Comparison of ENCODE assay signal across 33 cellular contexts in genomic region chr16:71402674-71403073, GRCh38. TPM values are rescaled to one million over a fixed set of nuclear protein-coding genes. Genes with fewer than 3 reads are reported as not detected.
DNase-seq lines count a peak whose midpoint lies in the region; ATAC-seq, FAIRE-seq and TF ChIP-seq lines count a peak whose summit lies in the region.
"Had no signal": no experiment of that assay in that cellular context is flagged by ENCODE, and none has a peak within 500 bp of the region (broad histone marks: within the 10 kb centered on the region; RNA-seq: fewer than 3 reads in every experiment).

No MANE protein-coding gene starts in this region.

- H2BK12ac ChIP-seq in H1 (ENCODE audit: low read depth, low read length) = peak overlapping the region; percentile 94; the same call in 1 of the 2 replicates
- H2BK12ac ChIP-seq in neuronal stem cell (ENCODE audit: low read length) = no peak overlapping the region

- no peak for DNase-seq in HepG2 (ENCODE audit: low spot score)
- DNase-seq in right lobe of liver = no peak
- DNase-seq in H1 (ENCODE audit: low read depth in 1 of 2, low spot score in 2 of 2) = no peak
- no peak for DNase-seq in neuronal stem cell (ENCODE audit: low spot score)
- DNase-seq in type B pancreatic cell (ENCODE audit: extremely low spot score, unreplicated experiment) = no peak
- DNase-seq in Right ventricle myocardium inferior (ENCODE audit: missing footprints) = no peak
- DNase-seq in KBM-7 = no peak
- DNase-seq: 8988T; ACHN; BE2C; C1 segment of cervical spinal cord; CD4-positive, alpha-beta memory T cell; CD4-positive, CD25-positive, alpha-beta regulatory T cell; CD8-positive, alpha-beta memory T cell; COR-L47; DMS 273 treated with DMSO at 0.1 percent for 48 hours; DMS153; DMS53; DMS79; DND-41; EL; GDM1 had no signal

- TF ChIP-seq CTCF in HepG2 (CRISPR knock-in tag; IDR thresholded peaks at IDR 0.05) (no peak), right lobe of liver (IDR thresholded peaks at IDR 0.05) (no peak), H1 (IDR thresholded peaks at IDR 0.05; ENCODE audit: control extremely low read depth in 1 of 3, insufficient read depth in 1 of 3, low read depth in 1 of 3, low read length in 3 of 3) (no peak), type B pancreatic cell (conservative IDR thresholded peaks at IDR 0.05) (no peak)

- H3K4me2 ChIP-seq in HepG2 (ENCODE audit: low read depth, low read length) (no peak overlapping the region), H1 (ENCODE audit: insufficient read depth in 1 of 2, low read depth in 2 of 2, low read length in 2 of 2) (peak overlapping the region in 1 of 2 experiments; percentile 46; a peak in 1 of 4 replicates), neuronal stem cell (ENCODE audit: insufficient read depth, low read length, poor library complexity, severe bottlenecking) (no peak overlapping the region)
- H3K4me2 ChIP-seq: BLaER1 had no signal

- H3K79me2 ChIP-seq in HepG2 (ENCODE audit: insufficient read depth, low read length) = no peaks in the 10 kb centered on the region
- no peaks in the 10 kb centered on the region for H3K79me2 ChIP-seq in H1 (ENCODE audit: control insufficient read depth in 1 of 2, insufficient read depth in 2 of 2, low read length in 2 of 2)

- no peak overlapping the region for H3K9ac ChIP-seq in HepG2 (ENCODE audit: insufficient read depth, low read depth, low read length)
- no peak overlapping the region for H3K9ac ChIP-seq in H1 (replicated peaks in 1 of 4; ENCODE audit: extremely low read depth in 1 of 4, low read depth in 3 of 4, low read length in 3 of 4)
- no peak overlapping the region for H3K9ac ChIP-seq in neuronal stem cell (ENCODE audit: low read depth, low read length, poor library complexity)
- H3K9ac ChIP-seq: BLaER1 had no signal

- CTCF ChIA-PET in HepG2 (lab: Yijun Ruan, JAX; ENCODE audit: low intra/inter-chr PET ratio, low total read pairs) (no interaction called here), H1 (lab: Charles Lee; ENCODE audit: partially characterized antibody) (interaction anchor here (2.4 kb wide), 1 partner anchor 10 kb away, joined by 17 read pairs; no protein-coding TSS in a partner anchor)

- FAIRE-seq in HepG2 (lab: Jason Lieb, UNC) (no peak), H1 (lab: Jason Lieb, UNC) (no peak)
- FAIRE-seq: A204.1, GM12878, GM12892, GM18507 had no signal

- H3K4me3 ChIP-seq in HepG2 (replicated peaks in 1 of 3; ENCODE audit: insufficient read depth in 1 of 3, low read depth in 2 of 3, low read length in 3 of 3) (no peak overlapping the region), right lobe of liver (no peak overlapping the region), H1 (ENCODE audit: extremely low read depth in 1 of 4, insufficient read depth in 2 of 4, low read depth in 3 of 4, low read length in 4 of 4) (no peak overlapping the region), neuronal stem cell (ENCODE audit: low read length in 2 of 2) (no peak overlapping the region)
- H3K4me3 ChIP-seq: BLaER1, GM12878 had no signal

- H2BK5ac ChIP-seq in H1 (ENCODE audit: low read depth, low read length) (peak overlapping the region; percentile 92; the same call in 1 of the 2 replicates), neuronal stem cell (ENCODE audit: low read length) (peak overlapping the region; percentile 40)

- peak overlapping the region; percentile 66; the same call in 1 of the 2 replicates for H2BK15ac ChIP-seq in H1 (ENCODE audit: low read length)
- H2BK15ac ChIP-seq in neuronal stem cell (ENCODE audit: low read length) = no peak overlapping the region

- intact Hi-C loops in HepG2 (cut with micrococcal nuclease; ENCODE audit: unreplicated experiment) (no loop called here), right lobe of liver (cut with DNase I) (no loop called here), Right ventricle myocardium inferior (cut with DNase I) (no loop called here)

- H4K20me1 ChIP-seq in HepG2 (ENCODE audit: insufficient read depth, low read length) (no peaks in the 10 kb centered on the region), H1 (replicated peaks in 1 of 2; ENCODE audit: control insufficient read depth in 1 of 2, insufficient read depth in 2 of 2, low read length in 2 of 2) (no peaks in the 10 kb centered on the region)
- H4K20me1 ChIP-seq: BLaER1 had no signal

- no peaks in the 10 kb centered on the region for H3K23me2 ChIP-seq in H1 (ENCODE audit: low read depth, low read length)

- H2BK20ac ChIP-seq in H1 (ENCODE audit: low read length) = no peak overlapping the region

- peaks cover 8 to 70% of the 10 kb centered on the region in 2 experiments for H3K27me3 ChIP-seq in HepG2 (ENCODE audit: control insufficient read depth in 1 of 2, insufficient read depth in 2 of 2, low read length in 2 of 2)
- H3K27me3 ChIP-seq in right lobe of liver = no peaks in the 10 kb centered on the region
- no peaks in the 10 kb centered on the region for H3K27me3 ChIP-seq in H1 (replicated peaks in 1 of 4; ENCODE audit: control insufficient read depth in 3 of 4, extremely low read depth in 1 of 4, insufficient read depth in 3 of 4, low read length in 3 of 4)
- H3K27me3 ChIP-seq in neuronal stem cell (ENCODE audit: control insufficient read depth in 3 of 3, insufficient read depth in 3 of 3, low read depth in 1 of 3, low read length in 3 of 3) = peaks cover 0 to 7% (median 0%) of the 10 kb centered on the region in 3 experiments
- H3K27me3 ChIP-seq: BLaER1 had no signal

- H3K79me1 ChIP-seq in H1 (ENCODE audit: low read depth, low read length) (no peaks in the 10 kb centered on the region), neuronal stem cell (ENCODE audit: low read depth, low read length) (no peaks in the 10 kb centered on the region)

- H4K8ac ChIP-seq in H1 (ENCODE audit: extremely low read depth, insufficient read depth, low read length) (no peak overlapping the region), neuronal stem cell (ENCODE audit: low read depth, low read length) (no peak overlapping the region)

- H3K4me1 ChIP-seq in HepG2 (ENCODE audit: insufficient read depth, low read length) (no peaks in the 10 kb centered on the region), right lobe of liver (no peaks in the 10 kb centered on the region), H1 (replicated peaks in 1 of 4; ENCODE audit: control insufficient read depth in 3 of 4, insufficient read depth in 4 of 4, low read length in 3 of 4) (peaks cover 0 to 15% (median 6%) of the 10 kb centered on the region in 4 experiments; a peak in 6 of 7 replicates), neuronal stem cell (ENCODE audit: control insufficient read depth in 2 of 2, insufficient read depth in 1 of 2, low read depth in 1 of 2, low read length in 2 of 2) (peaks cover 0 to 7% of the 10 kb centered on the region in 2 donors)
- H3K4me1 ChIP-seq: BE2C had no signal

- H4K91ac ChIP-seq in H1 (replicated peaks; ENCODE audit: insufficient read length, low read length) (peak overlapping the region; percentile 63), neuronal stem cell (ENCODE audit: low read depth, low read length, poor library complexity) (no peak overlapping the region)

- H3K18ac ChIP-seq in H1 (ENCODE audit: extremely low read depth, low read length) (peak overlapping the region; percentile 64), neuronal stem cell (ENCODE audit: low read length) (peak overlapping the region; percentile 76)

- TF ChIP-seq RAD21 in HepG2 (CRISPR knock-in tag; IDR thresholded peaks at IDR 0.05) (no peak), H1 (IDR thresholded peaks at IDR 0.05 in 1 of 2, conservative IDR thresholded peaks at IDR 0.05 in 1 of 2; ENCODE audit: low read depth in 2 of 2, low read length in 2 of 2) (no peak)

- H3K27me3 Mint-ChIP-seq in type B pancreatic cell = peaks cover 20% of the 10 kb centered on the region

- H2AK5ac ChIP-seq in H1 (ENCODE audit: low read depth, low read length) (no peak overlapping the region), neuronal stem cell (ENCODE audit: low read depth, low read length) (no peak overlapping the region)

- in situ Hi-C loops in HepG2 (cut with HindIII; ENCODE audit: extremely low pct_ligation_motif_present, low pct_unique_long_range_greater_than_20kb) = no loop called here
- in situ Hi-C loops in KBM-7 (cut with MboI; ENCODE audit: low pct_unique_long_range_greater_than_20kb, low sequenced_read_pairs) = no loop called here

- H2AFZ ChIP-seq in HepG2 (ENCODE audit: low read length) (no peak overlapping the region), H1 (ENCODE audit: low read length) (no peak overlapping the region), neuronal stem cell (ENCODE audit: low read length) (no peak overlapping the region)

- POLR2A ChIA-PET in HepG2 (lab: Yijun Ruan, JAX) = no interaction called here
- POLR2A ChIA-PET in H1 (lab: Charles Lee; ENCODE audit: partially characterized antibody) = interaction anchor here (2.8 kb wide), 1 partner anchor 15 kb away, joined by 11 read pairs; no protein-coding TSS in a partner anchor

- TF ChIP-seq POLR2A in HepG2 (IDR thresholded peaks at IDR 0.05; ENCODE audit: insufficient read depth in 1 of 2, low read depth in 2 of 2, low read length in 2 of 2) (no peak), right lobe of liver (IDR thresholded peaks at IDR 0.05) (no peak), H1 (IDR thresholded peaks at IDR 0.05; ENCODE audit: control extremely low read depth in 1 of 2, low read depth in 2 of 2, low read length in 2 of 2) (no peak)

- H3K36me3 ChIP-seq in HepG2 (replicated peaks in 1 of 2; ENCODE audit: control insufficient read depth in 1 of 2, insufficient read depth in 2 of 2, low read length in 2 of 2) (no peaks in the 10 kb centered on the region), right lobe of liver (no peaks in the 10 kb centered on the region), H1 (ENCODE audit: control insufficient read depth in 2 of 4, insufficient read depth in 4 of 4, low read length in 3 of 4) (no peaks in the 10 kb centered on the region), neuronal stem cell (replicated peaks in 1 of 2; ENCODE audit: control insufficient read depth in 2 of 2, insufficient read depth in 2 of 2, low read length in 2 of 2) (no peaks in the 10 kb centered on the region)
- H3K36me3 ChIP-seq: BE2C, BLaER1 had no signal

- H3K14ac ChIP-seq in H1 (ENCODE audit: insufficient read length) (no peak overlapping the region), neuronal stem cell (ENCODE audit: low read length) (no peak overlapping the region)

- H3K36me3 Mint-ChIP-seq in type B pancreatic cell = no peaks in the 10 kb centered on the region
- H3K36me3 Mint-ChIP-seq: CD14-positive monocyte; CD4-positive, CD25-positive, alpha-beta regulatory T cell had no signal

- H3K9me3 Mint-ChIP-seq in type B pancreatic cell = no peaks in the 10 kb centered on the region
- H3K9me3 Mint-ChIP-seq: CD8-positive, alpha-beta memory T cell had no signal

- BruUV-seq in HepG2 (replicated peaks; lab: Mats Ljungman, UMichigan) = no TSS peak

- H4K5ac ChIP-seq in H1 (ENCODE audit: insufficient read length, low read depth, low read length) = no peak overlapping the region

- H3K4me3 Mint-ChIP-seq in type B pancreatic cell = no peak overlapping the region
- H3K4me3 Mint-ChIP-seq: CD4-positive, alpha-beta memory T cell; CD4-positive, CD25-positive, alpha-beta regulatory T cell; CD8-positive, alpha-beta memory T cell had no signal

- ATAC-seq in HepG2 (no peak), right lobe of liver (no peak), Right ventricle myocardium inferior (no peak), GM19452 (IDR thresholded peaks at IDR 0.05; ENCODE audit: unreplicated experiment) (no peak)
- ATAC-seq: GM12878 had no signal

- H3K27ac Mint-ChIP-seq in type B pancreatic cell = peak overlapping the region; percentile 62
- H3K27ac Mint-ChIP-seq: CD14-positive monocyte; CD4-positive, alpha-beta memory T cell; CD4-positive, CD25-positive, alpha-beta regulatory T cell; CD8-positive, alpha-beta memory T cell had no signal

- H3K27ac ChIP-seq in HepG2 (ENCODE audit: extremely low read length, insufficient read depth, low read length) (no peak overlapping the region), right lobe of liver (no peak overlapping the region), H1 (ENCODE audit: low read depth, low read length) (no peak overlapping the region), neuronal stem cell (replicated peaks; ENCODE audit: low read length) (no peak overlapping the region)
- H3K27ac ChIP-seq: BLaER1 had no signal

- no peak overlapping the region for H3K23ac ChIP-seq in H1 (ENCODE audit: insufficient read length)
- no peak overlapping the region for H3K23ac ChIP-seq in neuronal stem cell (ENCODE audit: low read depth, low read length, poor library complexity)

- 13% methylated on average over 11 of the region's 11 CpGs for WGBS in HepG2 (ENCODE audit: low lambda C conversion rate)
- 68% methylated on average over 9 of the region's 11 CpGs for WGBS in right lobe of liver (ENCODE audit: insufficient coverage, low coverage, low lambda C conversion rate, missing lambda C conversion rate)
- WGBS in H1 (ENCODE audit: extremely low coverage in 1 of 2, insufficient coverage in 1 of 2, insufficient read length in 1 of 2, insufficient replicate concordance in 2 of 2, low coverage in 1 of 2, low lambda C conversion rate in 2 of 2, missing lambda C conversion rate in 1 of 2), 2 experiments = 88% methylated on average over 11 of the region's 11 CpGs; no CpG with 5 or more reads in 1 of the 2 experiments
- WGBS in neuronal stem cell (ENCODE audit: extremely low coverage in 2 of 2, insufficient read length in 2 of 2, insufficient replicate concordance in 1 of 2), 2 donors = no CpG with 5 or more reads among the region's 11 CpGs

- no peaks in the 10 kb centered on the region for H3K4me1 Mint-ChIP-seq in type B pancreatic cell (ENCODE audit: unreplicated experiment)

- H3K4ac ChIP-seq in H1 (replicated peaks; ENCODE audit: insufficient read length, low read depth, low read length) (no peak overlapping the region), neuronal stem cell (ENCODE audit: low read length) (peak overlapping the region; percentile 24)

- TF ChIP-seq EP300 in HepG2 (IDR thresholded peaks at IDR 0.05; ENCODE audit: low read depth in 2 of 2, low read length in 2 of 2) (no peak), HepG2 (CRISPR knock-in tag; IDR thresholded peaks at IDR 0.05; ENCODE audit: borderline replicate concordance) (no peak), H1 (IDR thresholded peaks at IDR 0.05; ENCODE audit: borderline replicate concordance in 1 of 2, low read depth in 2 of 2, low read length in 2 of 2) (no peak)

- H3K9me3 ChIP-seq in HepG2 (ENCODE audit: low read length) = no peaks in the 10 kb centered on the region
- H3K9me3 ChIP-seq in right lobe of liver = no peaks in the 10 kb centered on the region
- H3K9me3 ChIP-seq in H1 (ENCODE audit: insufficient read depth in 2 of 2, low read depth in 1 of 2, low read length in 1 of 2) = no peaks in the 10 kb centered on the region
- H3K9me3 ChIP-seq in neuronal stem cell (replicated peaks in 1 of 2; ENCODE audit: control insufficient read depth in 2 of 2, insufficient read depth in 1 of 2, low read depth in 1 of 2, low read length in 2 of 2) = peaks cover 5 to 13% of the 10 kb centered on the region in 2 donors
- H3K9me3 ChIP-seq: BE2C had no signal

- H3K56ac ChIP-seq in H1 (replicated peaks; ENCODE audit: insufficient read length, low read depth, low read length) = no peak overlapping the region

- H2BK120ac ChIP-seq in H1 (replicated peaks; ENCODE audit: low read depth, low read length) (no peak overlapping the region), neuronal stem cell (ENCODE audit: low read depth, low read length) (no peak overlapping the region)

RNA-seq across cellular contexts. Expression of gene TLE7, which starts 39.2 kb away (rescaled TPM):
- total RNA-seq in HepG2 (2016; rRNA removed; fragmentation: Illumina TruSeq; extraction: Trizol) (not detected in 2 replicates), right lobe of liver (not detected), type B pancreatic cell (ENCODE audit: low replicate concordance) (not detected in 2 replicates), Right ventricle myocardium inferior (not detected)
- not detected in 2 replicates for total RNA-seq in HepG2 (2016; cell fraction: cytosol; rRNA removed; fragmentation: Illumina TruSeq; extraction: Trizol; ENCODE audit: low read depth)
- total RNA-seq in HepG2 (2016; cell fraction: insoluble cytoplasmic fraction; rRNA removed; fragmentation: Illumina TruSeq; extraction: Trizol) = not detected in 2 replicates
- not detected in 2 replicates for total RNA-seq in HepG2 (2016; cell fraction: membrane; rRNA removed; fragmentation: Illumina TruSeq; extraction: Trizol)
- total RNA-seq in HepG2 (2016; cell fraction: nucleus; rRNA removed; fragmentation: Illumina TruSeq; extraction: Trizol) = not detected in 2 replicates
- polyA plus RNA-seq in HepG2 (2011; rRNA removed) (not detected in 2 replicates), H1 (2011; rRNA removed) (0.03 and 0.06 TPM in 2 replicates)
- not detected in 2 replicates for polyA plus RNA-seq in HepG2 (2011; cell fraction: cytosol; rRNA removed)
- 0.10 TPM in 1 of 2 replicates, not detected in the other for polyA plus RNA-seq in HepG2 (2011; cell fraction: nucleus; rRNA removed)
- polyA plus RNA-seq in HepG2 (2012) = not detected in 2 replicates
- not detected in 2 replicates for polyA plus RNA-seq in HepG2 (2016; cell fraction: cytosol; fragmentation: Illumina TruSeq; extraction: Trizol; ENCODE audit: low read depth)
- not detected in 2 replicates for polyA plus RNA-seq in HepG2 (2016; cell fraction: insoluble cytoplasmic fraction; fragmentation: Illumina TruSeq; extraction: Trizol; ENCODE audit: low read depth)
- polyA plus RNA-seq in HepG2 (2016; cell fraction: membrane; fragmentation: Illumina TruSeq; extraction: Trizol; ENCODE audit: low read depth) = not detected in 2 replicates
- not detected in 2 replicates for polyA plus RNA-seq in HepG2 (2016; cell fraction: nucleus; fragmentation: Illumina TruSeq; extraction: Trizol; ENCODE audit: insufficient read depth, low read depth)
- polyA minus RNA-seq in HepG2 (2011; rRNA and poly(A)+ RNA removed; ENCODE audit: low replicate concordance) = not detected in 2 replicates
- polyA minus RNA-seq in HepG2 (2011; cell fraction: cytosol; rRNA and poly(A)+ RNA removed) = not detected in 2 replicates
- polyA minus RNA-seq in HepG2 (2011; cell fraction: nucleus; rRNA and poly(A)+ RNA removed) = not detected in 2 replicates
- not detected in 2 replicates for total RNA-seq in H1 (2021; fragmentation: NEBNext Ultra II Directional; extraction: Animal tissue kit (Norgen Biotek cat#: 25700))
- 0.10 TPM for polyA plus RNA-seq in H1 (2011; cell fraction: cytosol; rRNA removed)
- polyA plus RNA-seq in H1 (2011; cell fraction: nucleus; rRNA removed) = 0.07 TPM
- polyA plus RNA-seq in H1 (2012, experiment 1 of 2) = not detected in 4 replicates
- not detected for polyA plus RNA-seq in H1 (2012, experiment 2 of 2)
- polyA plus RNA-seq in H1 (2013, experiment 1 of 2) = not detected
- polyA plus RNA-seq in H1 (2013, experiment 2 of 2) = not detected
- polyA minus RNA-seq in H1 (2011; rRNA and poly(A)+ RNA removed) = not detected in 2 replicates
- polyA minus RNA-seq in H1 (2011; cell fraction: cytosol; rRNA and poly(A)+ RNA removed) = not detected
- polyA minus RNA-seq in H1 (2011; cell fraction: nucleus; rRNA and poly(A)+ RNA removed) = not detected
- polyA plus RNA-seq in neuronal stem cell (2013, experiment 1 of 2) = not detected
- not detected for polyA plus RNA-seq in neuronal stem cell (2013, experiment 2 of 2)
- total RNA-seq: A673; CD4-positive, alpha-beta memory T cell; CD4-positive, CD25-positive, alpha-beta regulatory T cell; CD8-positive, alpha-beta memory T cell; Daoy; G401; GM12878 had no signal
- polyA plus RNA-seq: AG04450; CD14-positive monocyte; CD4-positive, alpha-beta memory T cell; CD4-positive, CD25-positive, alpha-beta regulatory T cell; CD8-positive, alpha-beta memory T cell; GM12878 had no signal

RNA-seq across cellular contexts. Expression of gene CALB2, which starts 44.2 kb away (rescaled TPM):
- total RNA-seq in HepG2 (2016; rRNA removed; fragmentation: Illumina TruSeq; extraction: Trizol) (0.22 and 0.40 TPM in 2 replicates), right lobe of liver (not detected), type B pancreatic cell (ENCODE audit: low replicate concordance) (23.6 and 28.9 TPM in 2 replicates), Right ventricle myocardium inferior (1.7 TPM)
- total RNA-seq in HepG2 (2016; cell fraction: cytosol; rRNA removed; fragmentation: Illumina TruSeq; extraction: Trizol; ENCODE audit: low read depth) = not detected in 2 replicates
- total RNA-seq in HepG2 (2016; cell fraction: insoluble cytoplasmic fraction; rRNA removed; fragmentation: Illumina TruSeq; extraction: Trizol) = 0.19 TPM in 1 of 2 replicates, not detected in the other
- 0.22 TPM in 1 of 2 replicates, not detected in the other for total RNA-seq in HepG2 (2016; cell fraction: membrane; rRNA removed; fragmentation: Illumina TruSeq; extraction: Trizol)
- not detected in 2 replicates for total RNA-seq in HepG2 (2016; cell fraction: nucleus; rRNA removed; fragmentation: Illumina TruSeq; extraction: Trizol)
- polyA plus RNA-seq in HepG2 (2011; rRNA removed) (0.20 and 0.37 TPM in 2 replicates), H1 (2011; rRNA removed) (2.6 and 3.3 TPM in 2 replicates)
- polyA plus RNA-seq in HepG2 (2011; cell fraction: cytosol; rRNA removed) = 0.12 and 0.18 TPM in 2 replicates
- polyA plus RNA-seq in HepG2 (2011; cell fraction: nucleus; rRNA removed) = 0.17 TPM in 1 of 2 replicates, not detected in the other
- polyA plus RNA-seq in HepG2 (2012) = 0.13 TPM in 1 of 2 replicates, not detected in the other
- 0.14 and 0.27 TPM in 2 replicates for polyA plus RNA-seq in HepG2 (2016; cell fraction: cytosol; fragmentation: Illumina TruSeq; extraction: Trizol; ENCODE audit: low read depth)
- polyA plus RNA-seq in HepG2 (2016; cell fraction: insoluble cytoplasmic fraction; fragmentation: Illumina TruSeq; extraction: Trizol; ENCODE audit: low read depth) = 0.28 and 0.53 TPM in 2 replicates
- polyA plus RNA-seq in HepG2 (2016; cell fraction: membrane; fragmentation: Illumina TruSeq; extraction: Trizol; ENCODE audit: low read depth) = 0.15 and 0.26 TPM in 2 replicates
- 0.79 TPM in 1 of 2 replicates, not detected in the other for polyA plus RNA-seq in HepG2 (2016; cell fraction: nucleus; fragmentation: Illumina TruSeq; extraction: Trizol; ENCODE audit: insufficient read depth, low read depth)
- polyA minus RNA-seq in HepG2 (2011; rRNA and poly(A)+ RNA removed; ENCODE audit: low replicate concordance) = not detected in 2 replicates
- polyA minus RNA-seq in HepG2 (2011; cell fraction: cytosol; rRNA and poly(A)+ RNA removed) = not detected in 2 replicates
- not detected in 2 replicates for polyA minus RNA-seq in HepG2 (2011; cell fraction: nucleus; rRNA and poly(A)+ RNA removed)
- 1.9 and 2.7 TPM in 2 replicates for total RNA-seq in H1 (2021; fragmentation: NEBNext Ultra II Directional; extraction: Animal tissue kit (Norgen Biotek cat#: 25700))
- polyA plus RNA-seq in H1 (2011; cell fraction: cytosol; rRNA removed) = 2.9 TPM
- polyA plus RNA-seq in H1 (2011; cell fraction: nucleus; rRNA removed) = 2.2 TPM
- 2.5 to 3.9 TPM (median 3.6 TPM) in 4 replicates for polyA plus RNA-seq in H1 (2012, experiment 1 of 2)
- polyA plus RNA-seq in H1 (2012, experiment 2 of 2) = 3.7 TPM
- polyA plus RNA-seq in H1 (2013, experiment 1 of 2) = 3.5 TPM
- 2.7 TPM for polyA plus RNA-seq in H1 (2013, experiment 2 of 2)
- polyA minus RNA-seq in H1 (2011; rRNA and poly(A)+ RNA removed) = 2.3 and 2.5 TPM in 2 replicates
- polyA minus RNA-seq in H1 (2011; cell fraction: cytosol; rRNA and poly(A)+ RNA removed) = not detected
- 0.50 TPM for polyA minus RNA-seq in H1 (2011; cell fraction: nucleus; rRNA and poly(A)+ RNA removed)
- 0.22 TPM for polyA plus RNA-seq in neuronal stem cell (2013, experiment 1 of 2)
- 0.18 TPM for polyA plus RNA-seq in neuronal stem cell (2013, experiment 2 of 2)
- total RNA-seq: A673; CD4-positive, alpha-beta memory T cell; CD4-positive, CD25-positive, alpha-beta regulatory T cell; CD8-positive, alpha-beta memory T cell; GM12878 had no signal
- polyA plus RNA-seq: CD14-positive monocyte; CD4-positive, alpha-beta memory T cell; CD4-positive, CD25-positive, alpha-beta regulatory T cell; CD8-positive, alpha-beta memory T cell; GM12878 had no signal

RNA-seq across cellular contexts. Expression of gene ZNF23, which starts 59.4 kb away (rescaled TPM):
- 12.2 and 14.0 TPM in 2 replicates for total RNA-seq in HepG2 (2016; rRNA removed; fragmentation: Illumina TruSeq; extraction: Trizol)
- total RNA-seq in HepG2 (2016; cell fraction: cytosol; rRNA removed; fragmentation: Illumina TruSeq; extraction: Trizol; ENCODE audit: low read depth) = 3.5 and 3.6 TPM in 2 replicates
- 13.3 and 16.5 TPM in 2 replicates for total RNA-seq in HepG2 (2016; cell fraction: insoluble cytoplasmic fraction; rRNA removed; fragmentation: Illumina TruSeq; extraction: Trizol)
- 10.1 and 11.2 TPM in 2 replicates for total RNA-seq in HepG2 (2016; cell fraction: membrane; rRNA removed; fragmentation: Illumina TruSeq; extraction: Trizol)
- total RNA-seq in HepG2 (2016; cell fraction: nucleus; rRNA removed; fragmentation: Illumina TruSeq; extraction: Trizol) = 10.9 and 15.4 TPM in 2 replicates
- 8.6 and 9.0 TPM in 2 replicates for polyA plus RNA-seq in HepG2 (2011; rRNA removed)
- 4.5 and 5.9 TPM in 2 replicates for polyA plus RNA-seq in HepG2 (2011; cell fraction: cytosol; rRNA removed)
- polyA plus RNA-seq in HepG2 (2011; cell fraction: nucleus; rRNA removed) = 20.0 and 26.0 TPM in 2 replicates
- 9.4 and 12.6 TPM in 2 replicates for polyA plus RNA-seq in HepG2 (2012)
- 3.0 and 4.3 TPM in 2 replicates for polyA plus RNA-seq in HepG2 (2016; cell fraction: cytosol; fragmentation: Illumina TruSeq; extraction: Trizol; ENCODE audit: low read depth)
- 13.3 and 14.9 TPM in 2 replicates for polyA plus RNA-seq in HepG2 (2016; cell fraction: insoluble cytoplasmic fraction; fragmentation: Illumina TruSeq; extraction: Trizol; ENCODE audit: low read depth)
- polyA plus RNA-seq in HepG2 (2016; cell fraction: membrane; fragmentation: Illumina TruSeq; extraction: Trizol; ENCODE audit: low read depth) = 6.6 and 7.5 TPM in 2 replicates
- polyA plus RNA-seq in HepG2 (2016; cell fraction: nucleus; fragmentation: Illumina TruSeq; extraction: Trizol; ENCODE audit: insufficient read depth, low read depth) = 23.3 and 26.4 TPM in 2 replicates
- polyA minus RNA-seq in HepG2 (2011; rRNA and poly(A)+ RNA removed; ENCODE audit: low replicate concordance) = 3.7 and 8.1 TPM in 2 replicates
- 2.6 and 3.8 TPM in 2 replicates for polyA minus RNA-seq in HepG2 (2011; cell fraction: cytosol; rRNA and poly(A)+ RNA removed)
- polyA minus RNA-seq in HepG2 (2011; cell fraction: nucleus; rRNA and poly(A)+ RNA removed) = 14.2 and 15.2 TPM in 2 replicates
- 1 to 10 TPM; 3.1 to 4.8 (median 3.9) TPM for total RNA-seq in right lobe of liver
- 10.2 and 12.7 TPM in 2 replicates for total RNA-seq in H1 (2021; fragmentation: NEBNext Ultra II Directional; extraction: Animal tissue kit (Norgen Biotek cat#: 25700))
- polyA plus RNA-seq in H1 (2011; rRNA removed) = 2.4 and 3.3 TPM in 2 replicates
- 5.6 TPM for polyA plus RNA-seq in H1 (2011; cell fraction: cytosol; rRNA removed)
- polyA plus RNA-seq in H1 (2011; cell fraction: nucleus; rRNA removed) = 9.6 TPM
- 8.1 to 11.0 TPM (median 9.8 TPM) in 4 replicates for polyA plus RNA-seq in H1 (2012, experiment 1 of 2)
- 0.64 TPM for polyA plus RNA-seq in H1 (2012, experiment 2 of 2)
- polyA plus RNA-seq in H1 (2013, experiment 1 of 2) = 7.0 TPM
- polyA plus RNA-seq in H1 (2013, experiment 2 of 2) = 6.4 TPM
- polyA minus RNA-seq in H1 (2011; rRNA and poly(A)+ RNA removed) = 8.3 and 11.6 TPM in 2 replicates
- 3.3 TPM for polyA minus RNA-seq in H1 (2011; cell fraction: cytosol; rRNA and poly(A)+ RNA removed)
- polyA minus RNA-seq in H1 (2011; cell fraction: nucleus; rRNA and poly(A)+ RNA removed) = 14.8 TPM
- polyA plus RNA-seq in neuronal stem cell (2013, experiment 1 of 2) = 8.0 TPM
- 8.5 TPM for polyA plus RNA-seq in neuronal stem cell (2013, experiment 2 of 2)
- 9.8 and 11.1 TPM in 2 replicates for total RNA-seq in type B pancreatic cell (ENCODE audit: low replicate concordance)
- total RNA-seq in Right ventricle myocardium inferior = 5.9 TPM
